Comparison of ENCODE assay signal across 13 cellular contexts in genomic region chr3:12440927-12441326, GRCh38. TPM values are rescaled to one million over a fixed set of nuclear protein-coding genes. Genes with fewer than 3 reads are reported as not detected.
DNase-seq lines count a peak whose midpoint lies in the region; ATAC-seq, FAIRE-seq and TF ChIP-seq lines count a peak whose summit lies in the region.
"Had no signal": no experiment of that assay in that cellular context is flagged by ENCODE, and none has a peak within 500 bp of the region (broad histone marks: within the 10 kb centered on the region; RNA-seq: fewer than 3 reads in every experiment).

No MANE protein-coding gene starts in this region.

- H3K27ac ChIP-seq in A549 (peak overlapping the region in 1 of 2 experiments; percentile 9; a peak in 1 of 6 replicates), neural progenitor cell (no peak overlapping the region), tibial nerve (no peak overlapping the region)

- no peaks in the 10 kb centered on the region for H3F3A ChIP-seq in neural progenitor cell (ENCODE audit: low read depth)

- TF ChIP-seq CTCF in A549 (IDR thresholded peaks at IDR 0.05) (no peak), fibroblast of pulmonary artery (IDR thresholded peaks at IDR 0.05; ENCODE audit: low read length, missing control alignments) (no peak), neural progenitor cell (IDR thresholded peaks at IDR 0.05) (no peak), GM20000 (IDR thresholded peaks at IDR 0.05; ENCODE audit: extremely low read depth, missing control alignments) (no peak), tibial nerve (IDR thresholded peaks at IDR 0.05) (no peak)

- H4K20me1 ChIP-seq in neural progenitor cell (ENCODE audit: low read depth), result no peaks in the 10 kb centered on the region

- TF ChIP-seq POLR2A in A549 (IDR thresholded peaks at IDR 0.05; ENCODE audit: low read length) (no peak), tibial nerve (IDR thresholded peaks at IDR 0.05) (no peak)

- peaks cover 12% of the 10 kb centered on the region for H3K4me1 ChIP-seq in A549
- H3K4me1 ChIP-seq in neural progenitor cell, result peaks cover 15% of the 10 kb centered on the region
- peaks cover 0 to 22% (median 0%) of the 10 kb centered on the region in 4 donors for H3K4me1 ChIP-seq in tibial nerve

- H3K36me3 ChIP-seq in neural progenitor cell (no peaks in the 10 kb centered on the region), tibial nerve (no peaks in the 10 kb centered on the region)

- no peak for ATAC-seq in A549
- no peak for ATAC-seq in activated naive CD8-positive, alpha-beta T cell treated with anti-CD3 and anti-CD28 coated beads, Interleukin-2, amount 50 U/mL, for 24 hours

- H3K36me3 Mint-ChIP-seq in neural progenitor cell, result no peaks in the 10 kb centered on the region
- no peaks in the 10 kb centered on the region for H3K36me3 Mint-ChIP-seq in activated naive CD8-positive, alpha-beta T cell treated with anti-CD3 and anti-CD28 coated beads, Interleukin-2, amount 50 U/mL, for 24 hours (ENCODE audit: low read depth)

- TF ChIP-seq RAD21 in A549 (conservative IDR thresholded peaks at IDR 0.05 in 1 of 2, IDR thresholded peaks at IDR 0.05 in 1 of 2), result no peak

- H3K9me3 ChIP-seq in A549, result no peaks in the 10 kb centered on the region
- H3K9me3 ChIP-seq in neural progenitor cell (ENCODE audit: low read depth), result no peaks in the 10 kb centered on the region
- no peaks in the 10 kb centered on the region for H3K9me3 ChIP-seq in tibial nerve

- 88% methylated on average over 2 of the region's 13 CpGs for WGBS in A549 (ENCODE audit: missing lambda C conversion rate)
- WGBS in tibial nerve, 2 donors, result 3 to 18% methylated on average over 10 to 13 of the region's 13 CpGs

- no peak overlapping the region for H3K9ac ChIP-seq in neural progenitor cell

- H3K4me3 ChIP-seq in A549 (no peak overlapping the region), fibroblast of pulmonary artery (replicated peaks; ENCODE audit: low read depth, low read length) (no peak overlapping the region), neural progenitor cell (no peak overlapping the region), tibial nerve (no peak overlapping the region)

- POLR2A ChIA-PET in A549 (lab: Yijun Ruan, JAX), result no interaction called here

- no peaks in the 10 kb centered on the region for H3K79me2 ChIP-seq in neural progenitor cell (ENCODE audit: low read depth)

- peak overlapping the region; percentile 9 for H2AFZ ChIP-seq in neural progenitor cell (replicated peaks)

- CTCF ChIA-PET in A549 (lab: Yijun Ruan, JAX), result interaction anchor here (0.8 to 1.4 kb wide), 3 partner anchors 10 to 306 kb away, joined by 3 to 6 read pairs (median 3); no protein-coding TSS in a partner anchor

- no peaks in the 10 kb centered on the region for H3K27me3 ChIP-seq in neural progenitor cell
- no peaks in the 10 kb centered on the region for H3K27me3 ChIP-seq in tibial nerve

- no peak overlapping the region for H3K4me3 Mint-ChIP-seq in neural progenitor cell
- no peak overlapping the region for H3K4me3 Mint-ChIP-seq in activated naive CD8-positive, alpha-beta T cell treated with anti-CD3 and anti-CD28 coated beads, Interleukin-2, amount 50 U/mL, for 24 hours
- H3K4me3 Mint-ChIP-seq: nephron progenitor cell had no signal

- no peaks in the 10 kb centered on the region for H3K9me3 Mint-ChIP-seq in neural progenitor cell
- no peaks in the 10 kb centered on the region for H3K9me3 Mint-ChIP-seq in activated naive CD8-positive, alpha-beta T cell treated with anti-CD3 and anti-CD28 coated beads, Interleukin-2, amount 50 U/mL, for 24 hours
- H3K9me3 Mint-ChIP-seq: nephron progenitor cell had no signal

- peaks cover 30% of the 10 kb centered on the region for H3K4me1 Mint-ChIP-seq in neural progenitor cell
- H3K4me1 Mint-ChIP-seq in activated naive CD8-positive, alpha-beta T cell treated with anti-CD3 and anti-CD28 coated beads, Interleukin-2, amount 50 U/mL, for 24 hours, result no peaks in the 10 kb centered on the region

- TF ChIP-seq EP300 in A549 (IDR thresholded peaks at IDR 0.05) (no peak), tibial nerve (IDR thresholded peaks at IDR 0.05) (no peak)

- no peak overlapping the region for H3K27ac Mint-ChIP-seq in neural progenitor cell
- H3K27ac Mint-ChIP-seq in activated naive CD8-positive, alpha-beta T cell treated with anti-CD3 and anti-CD28 coated beads, Interleukin-2, amount 50 U/mL, for 24 hours, result no peak overlapping the region
- H3K27ac Mint-ChIP-seq: nephron progenitor cell had no signal

- H3K27me3 Mint-ChIP-seq in neural progenitor cell (ENCODE audit: insufficient read depth, low read depth), result peaks cover 21% of the 10 kb centered on the region
- H3K27me3 Mint-ChIP-seq in activated naive CD8-positive, alpha-beta T cell treated with anti-CD3 and anti-CD28 coated beads, Interleukin-2, amount 50 U/mL, for 24 hours, result peaks cover 12% of the 10 kb centered on the region

- no peak overlapping the region for H3K4me2 ChIP-seq in A549
- no peak overlapping the region for H3K4me2 ChIP-seq in neural progenitor cell

- FAIRE-seq in A549 (lab: Jason Lieb, UNC), result no peak
- FAIRE-seq: islet of Langerhans had no signal

- no peak for DNase-seq in A549 (ENCODE audit: low read depth in 1 of 2, low spot score in 1 of 2)
- DNase-seq in NCI-H446 treated with DMSO at 0.1 percent for 48 hours (lab: John Stamatoyannopoulos, UW), result peak; percentile 65
- peak; percentile 90 for DNase-seq in fibroblast of pulmonary artery (ENCODE audit: low read depth)
- no peak for DNase-seq in neural progenitor cell (ENCODE audit: low spot score)
- DNase-seq in KG1 (lab: John Stamatoyannopoulos, UW), result no peak
- DNase-seq in GM20000 (ENCODE audit: low spot score), result no peak
- DNase-seq in tibial nerve (ENCODE audit: low spot score in 2 of 2), result no peak
- DNase-seq in activated naive CD8-positive, alpha-beta T cell treated with anti-CD3 and anti-CD28 coated beads, Interleukin-2, amount 50 U/mL, for 24 hours, result no peak
- DNase-seq: AML-193, H7, nephron progenitor cell, RPMI8226 had no signal

TF ChIP-seq in A549, 52 proteins besides CTCF, POLR2A, EP300 and RAD21:
- TF ChIP-seq CHD4 (IDR thresholded peaks at IDR 0.05; ENCODE audit: borderline replicate concordance) (no peak), MAFK (IDR thresholded peaks at IDR 0.05; ENCODE audit: partially characterized antibody) (peak; percentile 88)

RNA-seq across cellular contexts. Expression of gene TSEN2, which starts 43.4 kb away (rescaled TPM):
- polyA plus RNA-seq in A549 (2011; rRNA removed), result 29.8 and 33.1 TPM in 2 replicates
- 15.5 and 15.6 TPM in 2 replicates for polyA plus RNA-seq in A549 (2012; cell fraction: cytosol; rRNA removed)
- 21.9 and 38.9 TPM in 2 replicates for polyA plus RNA-seq in A549 (2012; cell fraction: nucleus; rRNA removed)
- 24.2 to 27.1 TPM (median 24.9 TPM) in 3 replicates for polyA plus RNA-seq in A549 (2017; fragmentation: RNase III; extraction: RNeasy Plus Mini Kit Qiagen cat#74134 plus additional on column Dnase treatment)
- polyA minus RNA-seq in A549 (2011; rRNA and poly(A)+ RNA removed), result 26.6 and 32.2 TPM in 2 replicates
- 20.4 and 21.3 TPM in 2 replicates for total RNA-seq in neural progenitor cell (ENCODE audit: low replicate concordance)
- 10 to 100 TPM; 31.8 to 40.2 (median 35.2) TPM for total RNA-seq in tibial nerve

Comparison
In these comparisons a context has a peak if more than half of its experiments do, and no peak if none do; other contexts are left out.
1. DNase-seq: peak in NCI-H446 treated with DMSO at 0.1 percent for 48 hours (single experiment) and fibroblast of pulmonary artery (single experiment); none in A549 (0 of 2), neural progenitor cell (single experiment), KG1 (single experiment), GM20000 (single experiment), tibial nerve (0 of 2) and activated naive CD8-positive, alpha-beta T cell treated with anti-CD3 and anti-CD28 coated beads, Interleukin-2, amount 50 U/mL, for 24 hours (single experiment).